21 cellular contexts compared by ENCODE assay signal in the genomic region with DNA sequence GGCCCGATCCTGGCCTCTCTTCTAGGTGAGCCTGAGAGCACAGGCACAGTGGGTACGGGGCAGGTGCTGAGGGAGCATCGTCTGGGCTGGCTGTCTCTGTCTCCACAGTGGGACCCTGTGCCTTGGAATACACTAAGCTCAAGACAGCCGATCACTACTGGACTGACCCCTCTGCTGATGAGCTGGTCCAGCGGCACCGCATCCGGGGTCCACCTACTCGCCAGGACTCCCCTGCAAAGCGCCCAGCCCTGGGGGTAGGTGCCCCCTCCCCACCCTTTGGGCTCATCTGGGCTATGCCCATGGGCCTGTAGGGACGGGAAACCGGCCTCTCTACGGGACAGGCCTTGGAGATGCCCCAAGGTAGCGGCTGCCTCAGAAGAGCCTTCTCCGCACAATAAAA.
"Had no signal": no experiment of that assay in that cellular context is flagged by ENCODE, and none has a peak within 500 bp of the region (broad histone marks: within the 10 kb centered on the region; RNA-seq: fewer than 3 reads in every experiment).

No MANE protein-coding gene starts in this region.

- H3K4me3 ChIP-seq: coronary artery, dorsolateral prefrontal cortex, esophagus muscularis mucosa, gastrocnemius medialis, heart left ventricle, hepatocyte, left lung, lower lobe of right lung, mucosa of descending colon had no signal

- H3K9me3 ChIP-seq: esophagus muscularis mucosa, gastrocnemius medialis, heart left ventricle, left lung, lower lobe of right lung, mucosa of descending colon had no signal

- H3K4me1 Mint-ChIP-seq: immature natural killer cell had no signal

- H3K4me3 Mint-ChIP-seq: immature natural killer cell, mesothelial cell of epicardium had no signal

- H3K36me3 ChIP-seq: gastrocnemius medialis had no signal

- H3K4me1 ChIP-seq: left lung had no signal

- H3K9me3 Mint-ChIP-seq: immature natural killer cell, mesothelial cell of epicardium had no signal

- H3K27ac Mint-ChIP-seq: immature natural killer cell, mesothelial cell of epicardium had no signal

- H2AFZ ChIP-seq: hepatocyte had no signal

- H3K27ac ChIP-seq: coronary artery, foreskin keratinocyte, hepatocyte, left lung, lower lobe of right lung had no signal

- H3K4me2 ChIP-seq: hepatocyte had no signal

- DNase-seq: cerebellar nuclear complex; dermis blood vessel endothelial cell; effector CD4-positive, alpha-beta T cell; effector memory CD4-positive, alpha-beta T cell; foreskin keratinocyte; gastrocnemius medialis; hypothalamus; immature natural killer cell; islet precursor cell; left cardiac atrium; left ventricle myocardium superior; lower lobe of right lung; mesenchymal stem cell; mucosa of descending colon had no signal

- H3K27me3 ChIP-seq: dorsolateral prefrontal cortex, esophagus muscularis mucosa, foreskin keratinocyte, gastrocnemius medialis, heart left ventricle, hepatocyte, left lung had no signal
